Comparison of ENCODE assay signal across 8 cellular contexts in the genomic region with DNA sequence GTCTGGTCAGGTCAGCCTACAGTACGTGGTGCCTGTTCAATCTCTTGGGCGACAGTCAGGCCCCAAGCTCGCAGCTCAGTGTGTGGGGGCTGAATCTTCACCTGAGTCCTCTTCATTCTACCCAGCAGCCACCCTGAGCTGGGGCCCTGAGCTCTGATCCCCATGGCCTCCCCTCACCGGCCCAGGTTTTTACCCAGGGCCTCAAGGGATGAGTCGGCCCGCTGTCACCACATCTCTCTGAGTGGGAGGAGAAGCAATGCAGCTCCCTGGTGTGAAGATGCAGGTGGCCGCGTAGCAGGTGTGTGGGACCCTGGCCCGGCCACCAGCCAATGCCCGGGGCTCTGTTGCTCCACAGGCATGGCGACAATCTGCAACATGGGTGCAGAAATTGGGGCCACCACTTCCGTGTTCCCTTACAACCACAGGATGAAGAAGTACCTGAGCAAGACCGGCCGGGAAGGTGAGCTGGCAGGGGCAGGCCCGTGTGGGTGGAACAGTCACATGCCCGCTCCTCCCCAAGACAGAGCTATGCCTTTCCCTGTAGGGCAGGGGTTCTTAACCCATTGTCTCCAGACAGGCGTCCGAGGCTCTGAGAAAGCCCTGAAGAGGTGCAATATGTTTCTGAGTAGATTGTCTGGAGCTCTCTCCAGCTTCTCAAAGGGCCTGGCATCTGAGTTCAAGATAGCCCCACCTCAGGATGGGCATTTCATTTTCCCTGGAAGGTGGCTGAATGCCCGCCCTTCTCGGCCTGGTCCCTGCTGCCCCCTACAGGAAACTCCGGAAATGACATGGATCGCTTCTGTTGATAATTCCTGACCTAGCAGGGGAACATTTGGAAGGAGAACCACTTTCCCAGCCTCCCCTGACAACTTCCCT. TPM values are rescaled to one million over a fixed set of nuclear protein-coding genes. Genes with fewer than 3 reads are reported as not detected.
A peak's percentile ranks its signal among the peaks of the same experiment; 100 is the strongest.
DNase-seq lines count a peak whose midpoint lies in the region; ATAC-seq and TF ChIP-seq lines count a peak whose summit lies in the region.

No MANE protein-coding gene starts in this region.

- DNase-seq in EL (peak; percentile 63), endodermal cell (peak; percentile 94), memory B cell (ENCODE audit: low spot score in 2 of 2) (peak; percentile 44 to 45)

- 51 to 72% methylated on average over 11 to 22 of the region's 22 CpGs for WGBS in endodermal cell (ENCODE audit: insufficient coverage in 1 of 2, insufficient read length in 1 of 2), 2 experiments

- H3K4me1 Mint-ChIP-seq in endodermal cell (peaks cover 10% of the 10 kb centered on the region), memory B cell (no peaks in the 10 kb centered on the region)

- H3K27ac Mint-ChIP-seq in endodermal cell, result no peak overlapping the region
- no peak overlapping the region for H3K27ac Mint-ChIP-seq in memory B cell

- H3K36me3 Mint-ChIP-seq in endodermal cell (ENCODE audit: low read depth), result peaks cover 27% of the 10 kb centered on the region
- H3K36me3 Mint-ChIP-seq in memory B cell, result peaks cover 11% of the 10 kb centered on the region

- H3K27me3 Mint-ChIP-seq in endodermal cell (ENCODE audit: insufficient read depth) (no peaks in the 10 kb centered on the region), memory B cell (no peaks in the 10 kb centered on the region)

- ATAC-seq in memory B cell (ENCODE audit: low read depth) (no peak), HG02840 (IDR thresholded peaks at IDR 0.05; ENCODE audit: low FRiP score, unreplicated experiment) (no peak), HG02885 (IDR thresholded peaks at IDR 0.05; ENCODE audit: poor library complexity, unreplicated experiment) (no peak)

- peaks cover 5% of the 10 kb centered on the region for H3K4me1 ChIP-seq in endodermal cell (ENCODE audit: control insufficient read depth, insufficient read depth, low read length)

- H3K27ac ChIP-seq in endodermal cell (ENCODE audit: low read depth, low read length) (no peak overlapping the region), temporal lobe (ENCODE audit: low read depth, low read length) (peak overlapping the region; percentile 92)

- H3K9me3 Mint-ChIP-seq in endodermal cell (no peaks in the 10 kb centered on the region), memory B cell (no peaks in the 10 kb centered on the region)

- no peak overlapping the region for H3K9ac ChIP-seq in endodermal cell (ENCODE audit: extremely low read depth, low read length, poor library complexity, severe bottlenecking)

- H3K4me3 Mint-ChIP-seq in endodermal cell, result no peak overlapping the region
- no peak overlapping the region for H3K4me3 Mint-ChIP-seq in memory B cell

- no peaks in the 10 kb centered on the region for H3K9me3 ChIP-seq in endodermal cell (ENCODE audit: control insufficient read depth, low read length)

- H3K4me3 ChIP-seq in WI38 (ENCODE audit: low read depth, low read length) (no peak overlapping the region), endodermal cell (ENCODE audit: low read length) (no peak overlapping the region)

- TF ChIP-seq CTCF in LNCAP (IDR thresholded peaks at IDR 0.05) (peak; percentile 84), WI38 (IDR thresholded peaks at IDR 0.05; ENCODE audit: low read depth, low read length) (peak; percentile 92), endodermal cell (conservative IDR thresholded peaks at IDR 0.05) (peak; percentile 90)

- no peaks in the 10 kb centered on the region for H3K27me3 ChIP-seq in endodermal cell (ENCODE audit: control insufficient read depth, insufficient read depth, low read length, poor library complexity, severe bottlenecking)

- peaks cover 47% of the 10 kb centered on the region for H3K36me3 ChIP-seq in endodermal cell (ENCODE audit: control insufficient read depth, insufficient read depth, low read length)

RNA-seq across cellular contexts. Expression of a gene that starts 26.9 kb away (rescaled TPM):
- total RNA-seq in endodermal cell (10 to 100 TPM; 30.1 to 32.6 TPM), temporal lobe (20.4 TPM)
- 19.1 TPM for polyA plus RNA-seq in endodermal cell (2013, experiment 1 of 2)
- polyA plus RNA-seq in endodermal cell (2013, experiment 2 of 2), result 20.1 TPM

RNA-seq across cellular contexts. Expression of a gene that starts 43.4 kb away (rescaled TPM):
- total RNA-seq in endodermal cell, result under 1 TPM; 0.27 to 0.90 TPM
- 4.9 TPM for polyA plus RNA-seq in endodermal cell (2013, experiment 1 of 2)
- polyA plus RNA-seq in endodermal cell (2013, experiment 2 of 2), result 4.2 TPM
- total RNA-seq in temporal lobe, result 11.8 TPM

RNA-seq across cellular contexts. Expression of a gene that starts 48.5 kb away (rescaled TPM):
- total RNA-seq in endodermal cell (10 to 100 TPM; 69.0 to 82.3 TPM), temporal lobe (72.5 TPM)
- polyA plus RNA-seq in endodermal cell (2013, experiment 1 of 2), result 63.0 TPM
- polyA plus RNA-seq in endodermal cell (2013, experiment 2 of 2), result 59.0 TPM

RNA-seq across cellular contexts. Expression of a gene that starts 48.9 kb away (rescaled TPM):
- total RNA-seq in endodermal cell (10 to 100 TPM; 71.0 to 80.8 TPM), temporal lobe (25.6 TPM)
- polyA plus RNA-seq in endodermal cell (2013, experiment 1 of 2), result 75.1 TPM
- polyA plus RNA-seq in endodermal cell (2013, experiment 2 of 2), result 69.4 TPM
